In genomic region chr2:219541611-219542180, GRCh38 we compare ENCODE assay signal across 9 cellular contexts. TPM values are rescaled to one million over a fixed set of nuclear protein-coding genes. Genes with fewer than 3 reads are reported as not detected.
DNase-seq lines count a peak whose midpoint lies in the region; ATAC-seq, FAIRE-seq and TF ChIP-seq lines count a peak whose summit lies in the region.
"Had no signal": no experiment of that assay in that cellular context is flagged by ENCODE, and none has a peak within 500 bp of the region (broad histone marks: within the 10 kb centered on the region; RNA-seq: fewer than 3 reads in every experiment).

No MANE protein-coding gene starts in this region.

- H3K27ac ChIP-seq in foreskin keratinocyte (no peak overlapping the region), ovary (peak overlapping the region; percentile 28 to 95), tibial artery (peak overlapping the region in 1 of 2 donors; percentile 86)

- H3K4me1 ChIP-seq in foreskin keratinocyte (no peaks in the 10 kb centered on the region), ovary (ENCODE audit: insufficient read depth) (peaks cover 12% of the 10 kb centered on the region), tibial artery (peaks cover 9 to 29% (median 24%) of the 10 kb centered on the region in 4 donors)

- intact Hi-C loops in ovary (cut with DNase I) (loop anchor here (1.0 to 5.0 kb wide), 4 partner anchors 101 to 146 kb away; no protein-coding TSS in a partner anchor), tibial artery (cut with DNase I; ENCODE audit: low total_unique reads) (loop anchor here (5.0 kb wide), 1 partner anchor 101 kb away; no protein-coding TSS in a partner anchor)

- TF ChIP-seq CTCF in foreskin keratinocyte (conservative IDR thresholded peaks at IDR 0.05) (peak; percentile 98), ovary (IDR thresholded peaks at IDR 0.05) (peak; percentile 91 to 98 (median 98)), tibial artery (IDR thresholded peaks at IDR 0.05) (peak; percentile 87 to 88)

- ATAC-seq in GM21717 (IDR thresholded peaks at IDR 0.05; ENCODE audit: unreplicated experiment) = peak; percentile 51
- peak; percentile 51 for ATAC-seq in foreskin keratinocyte

- H3K27me3 ChIP-seq in foreskin keratinocyte (no peaks in the 10 kb centered on the region), ovary (no peaks in the 10 kb centered on the region), tibial artery (no peaks in the 10 kb centered on the region)

- H3K36me3 ChIP-seq in ovary (no peaks in the 10 kb centered on the region), tibial artery (peaks cover 19 to 31% (median 21%) of the 10 kb centered on the region in 3 donors)

- no peak for TF ChIP-seq POLR2A in ovary (IDR thresholded peaks at IDR 0.05)

- no peak for FAIRE-seq in RCC 7860 (lab: Jason Lieb, UNC)

- WGBS in ovary, 3 donors = 9 to 22% (median 14%) methylated on average over 37 to 48 of the region's 48 CpGs

- no peaks in the 10 kb centered on the region for H3K9me3 ChIP-seq in ovary
- H3K9me3 ChIP-seq in tibial artery = no peaks in the 10 kb centered on the region

- peak; percentile 45 for DNase-seq in DMS79 (lab: John Stamatoyannopoulos, UW)
- peak; percentile 76 for DNase-seq in Jurkat, Clone E6-1 (ENCODE audit: low read depth, low spot score)
- DNase-seq in RCC 7860 (ENCODE audit: low spot score) = peak; percentile 68
- peak; percentile 76 for DNase-seq in activated T-helper 9 cell treated with anti-CD3 and anti-CD28 coated beads, Interleukin-2, amount 50 U/mL, for 16 hours (ENCODE audit: low read depth)
- DNase-seq in foreskin keratinocyte = peak; percentile 49 to 82
- DNase-seq in ovary = peak; percentile 72 to 87 (median 86)
- DNase-seq in tibial artery = peak; percentile 71 to 86

- TF ChIP-seq EP300 in ovary (IDR thresholded peaks at IDR 0.05) = no peak

- H3K4me3 ChIP-seq in Jurkat, Clone E6-1 (ENCODE audit: low read length) = peak overlapping the region; percentile 45
- no peak overlapping the region for H3K4me3 ChIP-seq in ovary
- peak overlapping the region; percentile 14 to 98 for H3K4me3 ChIP-seq in tibial artery

RNA-seq across cellular contexts. Expression of gene CHPF, which starts 1.9 kb away (rescaled TPM):
- polyA plus RNA-seq in Jurkat, Clone E6-1 (2012; ENCODE audit: insufficient read depth, insufficient read length) = 11.0 TPM
- 93.1 and 105 TPM in 2 replicates for total RNA-seq in foreskin keratinocyte
- polyA plus RNA-seq in foreskin keratinocyte = 117 and 130 TPM in 2 replicates
- 100 to 1,000 TPM in 6 of 7 donors, 10 to 100 TPM in 1; 89.4 to 181 (median 135) TPM for total RNA-seq in ovary
- 10 to 100 TPM in 1 of 2 donors, 1 to 10 TPM in 1; 4.0 to 76.0 TPM for polyA plus RNA-seq in ovary

RNA-seq across cellular contexts. Expression of gene TMEM198, which starts 2.1 kb away (rescaled TPM):
- 0.65 TPM for polyA plus RNA-seq in Jurkat, Clone E6-1 (2012; ENCODE audit: insufficient read depth, insufficient read length)
- total RNA-seq in foreskin keratinocyte = 1.0 and 1.2 TPM in 2 replicates
- 1.2 and 1.3 TPM in 2 replicates for polyA plus RNA-seq in foreskin keratinocyte
- 10 to 100 TPM in 6 of 7 donors, 1 to 10 TPM in 1; 5.8 to 22.7 (median 10.7) TPM for total RNA-seq in ovary
- 1 to 10 TPM in 1 of 2 donors, under 1 TPM in 1; 0.62 to 6.5 TPM for polyA plus RNA-seq in ovary
- total RNA-seq: mononuclear cell had no signal

RNA-seq across cellular contexts. Expression of gene ASIC4, which starts 27.4 kb away (rescaled TPM):
- polyA plus RNA-seq in Jurkat, Clone E6-1 (2012; ENCODE audit: insufficient read depth, insufficient read length) = not detected
- total RNA-seq in foreskin keratinocyte (not detected in 2 replicates), ovary (under 1 TPM in 3 of 7 donors, not detected in 4; 0.10 to 0.28 (median 0.24) TPM)
- polyA plus RNA-seq in foreskin keratinocyte (not detected in 2 replicates), ovary (under 1 TPM in 1 of 2 donors, not detected in 1; 0.05 TPM)
- total RNA-seq: mononuclear cell had no signal

RNA-seq across cellular contexts. Expression of gene OBSL1, which starts 29.6 kb away (rescaled TPM):
- not detected for polyA plus RNA-seq in Jurkat, Clone E6-1 (2012; ENCODE audit: insufficient read depth, insufficient read length)
- 32.0 and 33.7 TPM in 2 replicates for total RNA-seq in foreskin keratinocyte
- 32.4 and 36.3 TPM in 2 replicates for polyA plus RNA-seq in foreskin keratinocyte
- 100 to 1,000 TPM; 230 to 740 (median 473) TPM for total RNA-seq in ovary
- polyA plus RNA-seq in ovary = 100 to 1,000 TPM in 1 of 2 donors, 10 to 100 TPM in 1; 53.2 to 431 TPM

RNA-seq across cellular contexts. Expression of gene INHA, which starts 30.4 kb away (rescaled TPM):
- not detected for polyA plus RNA-seq in Jurkat, Clone E6-1 (2012; ENCODE audit: insufficient read depth, insufficient read length)
- total RNA-seq in foreskin keratinocyte (0.11 and 0.14 TPM in 2 replicates), ovary (100 to 1,000 TPM in 2 of 7 donors, 10 to 100 TPM in 5; 38.4 to 165 (median 78.3) TPM)
- polyA plus RNA-seq in foreskin keratinocyte (0.14 and 0.19 TPM in 2 replicates), ovary (100 to 1,000 TPM in 1 of 2 donors, 10 to 100 TPM in 1; 96.3 to 162 TPM)
- total RNA-seq: mononuclear cell had no signal
